12 cellular contexts compared by ENCODE assay signal in the genomic region with DNA sequence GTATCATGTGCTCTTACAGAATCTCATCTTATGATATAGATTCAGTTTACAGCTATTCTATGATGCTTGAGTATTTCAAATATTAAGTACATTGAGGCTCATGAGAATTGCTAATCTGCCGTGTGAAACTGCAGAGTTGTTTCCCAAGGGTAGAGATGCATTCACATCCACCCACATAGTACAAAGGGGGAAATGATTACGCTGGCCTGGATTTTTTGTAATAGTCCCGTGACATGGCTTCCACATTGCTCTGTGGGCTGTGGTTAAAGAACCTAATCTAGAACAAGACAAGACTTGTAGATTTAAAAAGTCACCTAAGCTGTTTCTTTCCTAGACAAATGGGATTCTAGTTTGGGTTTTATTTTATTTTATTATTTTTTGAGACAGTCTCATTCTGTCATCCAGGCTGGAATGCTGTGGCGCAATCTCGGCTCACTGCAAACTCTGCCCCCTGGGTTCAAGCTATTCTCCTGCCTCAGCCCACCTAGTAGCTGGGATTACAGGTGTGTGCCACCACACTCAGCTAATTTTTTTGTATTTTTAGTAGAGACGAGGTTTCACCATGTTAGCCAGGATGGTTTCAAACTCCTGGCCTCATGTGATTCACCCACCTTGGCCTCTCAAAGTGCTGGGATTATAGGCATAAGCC. TPM values are rescaled to one million over a fixed set of nuclear protein-coding genes. Genes with fewer than 3 reads are reported as not detected.
DNase-seq lines count a peak whose midpoint lies in the region; ATAC-seq and TF ChIP-seq lines count a peak whose summit lies in the region.
"Had no signal": no experiment of that assay in that cellular context is flagged by ENCODE, and none has a peak within 500 bp of the region (broad histone marks: within the 10 kb centered on the region; RNA-seq: fewer than 3 reads in every experiment).

No MANE protein-coding gene starts in this region.

- H3K36me3 ChIP-seq in psoas muscle (ENCODE audit: insufficient read depth in 1 of 2, low read depth in 1 of 2) (no peaks in the 10 kb centered on the region), mesendoderm (ENCODE audit: control insufficient read depth, insufficient read depth, low read length) (no peaks in the 10 kb centered on the region), ovary (no peaks in the 10 kb centered on the region)
- H3K36me3 ChIP-seq: ascending aorta had no signal

- TF ChIP-seq RAD21 in Ishikawa (IDR thresholded peaks at IDR 0.05; ENCODE audit: low read depth): no peak

- no peak for TF ChIP-seq CTCF in GM20000 (IDR thresholded peaks at IDR 0.05; ENCODE audit: extremely low read depth, missing control alignments)
- TF ChIP-seq CTCF in psoas muscle (IDR thresholded peaks at IDR 0.05): no peak
- TF ChIP-seq CTCF in ovary (IDR thresholded peaks at IDR 0.05): no peak

- H3K79me2 ChIP-seq in mesendoderm (ENCODE audit: control insufficient read depth, insufficient read depth, low read length): no peaks in the 10 kb centered on the region

- H3K4me1 ChIP-seq in psoas muscle (no peaks in the 10 kb centered on the region), mesendoderm (ENCODE audit: control insufficient read depth, low read depth, low read length) (no peaks in the 10 kb centered on the region), ovary (ENCODE audit: insufficient read depth) (no peaks in the 10 kb centered on the region)
- H3K4me1 ChIP-seq: ascending aorta had no signal

- intact Hi-C loops in psoas muscle (cut with DNase I) (no loop called here), ovary (cut with DNase I) (loop anchor here in 2 of 4 donors (10.0 kb wide), 2 partner anchors 303 to 963 kb away; no protein-coding TSS in a partner anchor)

- no peak overlapping the region for H3K56ac ChIP-seq in mesendoderm (ENCODE audit: low read length)

- H3K9me3 ChIP-seq in psoas muscle (no peaks in the 10 kb centered on the region), ovary (no peaks in the 10 kb centered on the region)
- H3K9me3 ChIP-seq: ascending aorta had no signal

- H3K27me3 ChIP-seq in psoas muscle (ENCODE audit: insufficient read depth in 3 of 3, low read length in 2 of 3) (no peaks in the 10 kb centered on the region), mesendoderm (ENCODE audit: insufficient read depth, low read length, poor library complexity) (no peaks in the 10 kb centered on the region), ovary (no peaks in the 10 kb centered on the region)
- H3K27me3 ChIP-seq: ascending aorta had no signal

- no peak overlapping the region for H4K5ac ChIP-seq in mesendoderm (ENCODE audit: low read length)

- no peak overlapping the region for H3K4me2 ChIP-seq in mesendoderm (ENCODE audit: low read length)

- H3K4ac ChIP-seq in mesendoderm (ENCODE audit: low read depth, low read length): no peak overlapping the region

- no peak overlapping the region for H3K23ac ChIP-seq in mesendoderm (ENCODE audit: low read length)

- 78 to 85% (median 84%) methylated on average over 6 of the region's 6 CpGs for WGBS in psoas muscle, 3 donors
- no CpG with 5 or more reads among the region's 6 CpGs for WGBS in mesendoderm (ENCODE audit: extremely low coverage, insufficient coverage, low lambda C conversion rate)
- WGBS in ovary, 3 donors: 80 to 87% (median 84%) methylated on average over 6 of the region's 6 CpGs

- no peaks in the 10 kb centered on the region for H3K79me1 ChIP-seq in mesendoderm (ENCODE audit: low read length)

- no peak for TF ChIP-seq POLR2A in ovary (IDR thresholded peaks at IDR 0.05)

- H2BK5ac ChIP-seq in mesendoderm (ENCODE audit: low read length): no peak overlapping the region

- no peak overlapping the region for H2BK120ac ChIP-seq in mesendoderm (ENCODE audit: low read depth, low read length)

- DNase-seq in COLO829 (ENCODE audit: low spot score): peak; percentile 70
- DNase-seq in GM20000 (ENCODE audit: low spot score): peak; percentile 70
- peak; percentile 86 for DNase-seq in foreskin melanocyte
- DNase-seq in psoas muscle: no peak
- no peak for DNase-seq in mesendoderm
- no peak for DNase-seq in ovary
- DNase-seq: CD8-positive, alpha-beta memory T cell; MM.1S; naive thymus-derived CD8-positive, alpha-beta T cell had no signal

- ATAC-seq in GM21576 (IDR thresholded peaks at IDR 0.05; ENCODE audit: unreplicated experiment) (no peak), psoas muscle (no peak)
- ATAC-seq: naive thymus-derived CD8-positive, alpha-beta T cell had no signal

- no peak overlapping the region for H3K4me3 ChIP-seq in psoas muscle
- H3K4me3 ChIP-seq in mesendoderm (ENCODE audit: low read length): no peak overlapping the region
- H3K4me3 ChIP-seq in ovary: no peak overlapping the region
- H3K4me3 ChIP-seq: ascending aorta had no signal

- no peak overlapping the region for H3K9ac ChIP-seq in mesendoderm (ENCODE audit: low read length)

- no peak overlapping the region for H4K8ac ChIP-seq in mesendoderm (ENCODE audit: low read depth, low read length)

- no peak overlapping the region for H3K27ac ChIP-seq in psoas muscle
- H3K27ac ChIP-seq in mesendoderm (ENCODE audit: low read depth, low read length): no peak overlapping the region
- no peak overlapping the region for H3K27ac ChIP-seq in ovary
- H3K27ac ChIP-seq: ascending aorta had no signal

- H2AK5ac ChIP-seq in mesendoderm (ENCODE audit: low read length): no peak overlapping the region

- H3K18ac ChIP-seq in mesendoderm (ENCODE audit: low read length): no peak overlapping the region

- TF ChIP-seq EP300 in Ishikawa (IDR thresholded peaks at IDR 0.05; ENCODE audit: borderline replicate concordance): no peak
- TF ChIP-seq EP300 in ovary (IDR thresholded peaks at IDR 0.05): no peak

- H2BK15ac ChIP-seq in mesendoderm (replicated peaks; ENCODE audit: low read depth): no peak overlapping the region

TF ChIP-seq in Ishikawa, 13 proteins besides CTCF, POLR2A, EP300 and RAD21:
- 0 out of 2 replicates have a peak, but pooled peaks have one; percentile 25 for TF ChIP-seq CEBPB (IDR thresholded peaks at IDR 0.05)
- no peak for TF ChIP-seq EGR1 (IDR thresholded peaks at IDR 0.05)
TF ChIP-seq in Ishikawa: peak in this region for 1.

RNA-seq across cellular contexts. Expression of a gene that starts 13.0 kb away (rescaled TPM):
- total RNA-seq in psoas muscle (1 to 10 TPM; 3.9 to 5.7 (median 5.7) TPM), ovary (10 to 100 TPM; 10.6 to 16.2 (median 13.7) TPM)
- polyA plus RNA-seq in psoas muscle (1 to 10 TPM; 3.5 to 4.0 (median 3.8) TPM), ovary (1 to 10 TPM; 4.4 to 6.8 TPM)
- 15.2 TPM for polyA plus RNA-seq in mesendoderm (2013, experiment 1 of 2)
- 15.3 TPM for polyA plus RNA-seq in mesendoderm (2013, experiment 2 of 2)

RNA-seq across cellular contexts. Expression of a gene that starts 19.4 kb away (rescaled TPM):
- 10 to 100 TPM; 21.8 to 26.4 (median 25.2) TPM for total RNA-seq in psoas muscle
- 10 to 100 TPM; 12.5 to 25.9 (median 17.3) TPM for polyA plus RNA-seq in psoas muscle
- polyA plus RNA-seq in mesendoderm (2013, experiment 1 of 2): 46.8 TPM
- polyA plus RNA-seq in mesendoderm (2013, experiment 2 of 2): 43.6 TPM
- total RNA-seq in ovary: 10 to 100 TPM; 35.4 to 70.6 (median 67.6) TPM
- 10 to 100 TPM; 32.9 to 78.2 TPM for polyA plus RNA-seq in ovary

RNA-seq across cellular contexts. Expression of a gene that starts 59.2 kb away (rescaled TPM):
- 10 to 100 TPM in 2 of 4 donors, 1 to 10 TPM in 2; 3.1 to 19.5 (median 10.5) TPM for total RNA-seq in psoas muscle
- polyA plus RNA-seq in psoas muscle: 10 to 100 TPM in 1 of 3 donors, 1 to 10 TPM in 2; 6.1 to 12.9 (median 7.4) TPM
- polyA plus RNA-seq in mesendoderm (2013, experiment 1 of 2): 0.97 TPM
- 0.64 TPM for polyA plus RNA-seq in mesendoderm (2013, experiment 2 of 2)
- total RNA-seq in ovary: 10 to 100 TPM in 1 of 7 donors, 1 to 10 TPM in 6; 1.6 to 10.4 (median 3.3) TPM
- 10 to 100 TPM in 1 of 2 donors, 1 to 10 TPM in 1; 2.7 to 10.4 TPM for polyA plus RNA-seq in ovary

Comparison
In these comparisons a context has a peak if more than half of its experiments do, and no peak if none do; other contexts are left out.
1. DNase-seq: peak in COLO829 (single experiment), GM20000 (single experiment) and foreskin melanocyte (single experiment); none in psoas muscle (0 of 2), mesendoderm (single experiment) and ovary (0 of 5).